ENCODE assay signal across 1 cellular context in the genomic region with DNA sequence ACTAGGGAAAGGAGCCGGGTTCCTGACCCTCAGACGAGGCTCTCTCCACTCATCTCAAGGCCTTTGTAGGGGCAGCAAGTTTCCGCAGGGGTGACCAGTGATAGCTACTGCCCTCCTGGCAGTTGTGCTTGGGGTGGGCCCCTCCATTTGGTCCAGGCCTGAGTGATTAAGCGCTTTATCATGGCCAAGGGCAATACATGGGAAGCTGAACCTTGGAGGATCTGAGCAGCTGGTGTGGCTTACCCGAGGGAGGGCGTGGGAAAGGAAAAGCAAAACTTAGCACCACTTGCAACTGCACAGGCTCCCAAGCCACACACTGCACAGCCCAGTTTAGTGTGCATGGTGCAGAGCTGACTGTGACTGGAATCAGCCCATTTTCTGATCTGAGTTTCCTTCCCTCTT.
TF ChIP-seq lines count a peak whose summit lies in the region.

No MANE protein-coding gene starts in this region.

TF ChIP-seq in GM23338, 12 proteins besides CTCF, POLR2A, EP300 and RAD21 (continued from another document):
- no peak for TF ChIP-seq ZNF462 (CRISPR knock-in tag; IDR thresholded peaks at IDR 0.05)
- TF ChIP-seq STAT1 (IDR thresholded peaks at IDR 0.05; ENCODE audit: unreplicated experiment), result no peak
- no peak for TF ChIP-seq POLR2AphosphoS5 (IDR thresholded peaks at IDR 0.05; ENCODE audit: low read depth)
